In genomic region chr2:54680397-54681032, GRCh38 we compare ENCODE assay signal across 9 cellular contexts. TPM values are rescaled to one million over a fixed set of nuclear protein-coding genes. Genes with fewer than 3 reads are reported as not detected.
DNase-seq lines count a peak whose midpoint lies in the region; ATAC-seq, FAIRE-seq and TF ChIP-seq lines count a peak whose summit lies in the region.
"Had no signal": no experiment of that assay in that cellular context is flagged by ENCODE, and none has a peak within 500 bp of the region (broad histone marks: within the 10 kb centered on the region; RNA-seq: fewer than 3 reads in every experiment).

No MANE protein-coding gene starts in this region.

- no peaks in the 10 kb centered on the region for H3K36me3 ChIP-seq in astrocyte (ENCODE audit: insufficient read depth, low read length)

- H3K9me3 ChIP-seq in astrocyte (ENCODE audit: insufficient read depth, low read depth, low read length) = no peaks in the 10 kb centered on the region

- H3K36me3 Mint-ChIP-seq in astrocyte (ENCODE audit: low read depth, unreplicated experiment) (no peaks in the 10 kb centered on the region), type B pancreatic cell (no peaks in the 10 kb centered on the region)

- in situ Hi-C loops in GM13977 (cut with MboI; ENCODE audit: low pct_unique_long_range_greater_than_20kb, low sequenced_read_pairs, unreplicated experiment) = no loop called here

- no peak overlapping the region for H2AFZ ChIP-seq in astrocyte (ENCODE audit: low read depth, low read length)

- peaks cover 3% of the 10 kb centered on the region for H4K20me1 ChIP-seq in astrocyte (ENCODE audit: insufficient read depth, low read length)

- peaks cover 2% of the 10 kb centered on the region for H3K27me3 Mint-ChIP-seq in astrocyte (ENCODE audit: low read depth, unreplicated experiment)
- H3K27me3 Mint-ChIP-seq in type B pancreatic cell = no peaks in the 10 kb centered on the region

- no peak overlapping the region for H3K27ac ChIP-seq in astrocyte (ENCODE audit: low read depth, low read length)

- peak; percentile 54 for ATAC-seq in GM21381 (IDR thresholded peaks at IDR 0.05; ENCODE audit: unreplicated experiment)
- peak; percentile 65 for ATAC-seq in HG03571 (IDR thresholded peaks at IDR 0.05; ENCODE audit: unreplicated experiment)
- ATAC-seq: HCT116 had no signal

- peak overlapping the region; percentile 63 for H3K4me3 Mint-ChIP-seq in astrocyte (ENCODE audit: unreplicated experiment)
- H3K4me3 Mint-ChIP-seq in type B pancreatic cell = no peak overlapping the region

- no peak for FAIRE-seq in astrocyte (lab: Jason Lieb, UNC)

- TF ChIP-seq CTCF in astrocyte (IDR thresholded peaks at IDR 0.05; ENCODE audit: insufficient read depth, low read depth, low read length) (no peak), type B pancreatic cell (conservative IDR thresholded peaks at IDR 0.05) (no peak), GM13977 (IDR thresholded peaks at IDR 0.05; ENCODE audit: extremely low read depth, insufficient read depth, missing control alignments) (no peak)

- no peak overlapping the region for H3K9ac ChIP-seq in astrocyte (ENCODE audit: low read length)

- H3K27ac Mint-ChIP-seq in astrocyte (ENCODE audit: unreplicated experiment) (peak overlapping the region; percentile 70), type B pancreatic cell (no peak overlapping the region)

- H3K4me3 ChIP-seq in astrocyte (ENCODE audit: insufficient read depth, low read depth, low read length) = no peak overlapping the region

- peak overlapping the region; percentile 52 for H3K4me2 ChIP-seq in astrocyte (ENCODE audit: low read length)

- H3K9me3 Mint-ChIP-seq in astrocyte (ENCODE audit: unreplicated experiment) = no peaks in the 10 kb centered on the region
- no peaks in the 10 kb centered on the region for H3K9me3 Mint-ChIP-seq in type B pancreatic cell

- no peaks in the 10 kb centered on the region for H3K27me3 ChIP-seq in astrocyte (ENCODE audit: insufficient read depth, low read length)

- H3K79me2 ChIP-seq in astrocyte (ENCODE audit: insufficient read depth, low read length) = no peaks in the 10 kb centered on the region

- peaks cover 7% of the 10 kb centered on the region for H3K4me1 ChIP-seq in astrocyte (ENCODE audit: insufficient read depth, low read length)

- H3K4me1 Mint-ChIP-seq in astrocyte (ENCODE audit: low read depth, unreplicated experiment) (peaks cover 18% of the 10 kb centered on the region), type B pancreatic cell (ENCODE audit: unreplicated experiment) (peaks cover 5% of the 10 kb centered on the region)

- peak; percentile 38 for DNase-seq in GM03348 (ENCODE audit: low spot score)
- peak; percentile 64 for DNase-seq in astrocyte (ENCODE audit: low read depth)
- no peak for DNase-seq in type B pancreatic cell (ENCODE audit: extremely low spot score, unreplicated experiment)
- no peak for DNase-seq in GM13977 (ENCODE audit: low spot score)
- DNase-seq in activated gamma-delta T cell treated with Interleukin-2 at 50 U/mL for 16 hours = no peak
- no peak for DNase-seq in NCI-H1436 (lab: John Stamatoyannopoulos, UW)

RNA-seq across cellular contexts. Expression of gene EML6, which starts 42.9 kb away (rescaled TPM):
- total RNA-seq in astrocyte (0.23 and 0.60 TPM in 2 replicates), type B pancreatic cell (ENCODE audit: low replicate concordance) (6.0 and 8.1 TPM in 2 replicates)

Comparison
In these comparisons a context has a peak if more than half of its experiments do, and no peak if none do; other contexts are left out.
1. DNase-seq: peak in GM03348 (single experiment) and astrocyte (single experiment); none in type B pancreatic cell (single experiment), GM13977 (single experiment), activated gamma-delta T cell treated with Interleukin-2 at 50 U/mL for 16 hours (single experiment) and NCI-H1436 (single experiment).